Comparison of ENCODE assay signal across 8 cellular contexts in genomic region chr17:17819561-17819995, GRCh38. TPM values are rescaled to one million over a fixed set of nuclear protein-coding genes. Genes with fewer than 3 reads are reported as not detected.
A peak's percentile ranks its signal among the peaks of the same experiment; 100 is the strongest.
DNase-seq lines count a peak whose midpoint lies in the region; ATAC-seq and TF ChIP-seq lines count a peak whose summit lies in the region.

No MANE protein-coding gene starts in this region.

- no peaks in the 10 kb centered on the region for H3K9me3 Mint-ChIP-seq in activated CD4-positive, alpha-beta T cell treated with anti-CD3 and anti-CD28 coated beads for 36 hours (ENCODE audit: low read depth)
- H3K9me3 Mint-ChIP-seq in naive thymus-derived CD8-positive, alpha-beta T cell, result no peaks in the 10 kb centered on the region
- H3K9me3 Mint-ChIP-seq in type B pancreatic cell, result no peaks in the 10 kb centered on the region

- POLR2A ChIA-PET in activated CD4-positive, alpha-beta T cell treated with anti-CD3 and anti-CD28 coated beads for 36 hours (lab: Charles Lee), result interaction anchor here (1.1 to 2.1 kb wide), 2 partner anchors 17 to 20 kb away, joined by 3 to 10 read pairs; partner anchors contain the start of gene SREBF1
- POLR2A ChIA-PET in naive thymus-derived CD8-positive, alpha-beta T cell (lab: Charles Lee), result interaction anchor here (0.7 to 11.8 kb wide), 4 partner anchors 16 to 127 kb away, joined by 3 to 166 read pairs (median 11); partner anchors contain the start of gene SREBF1

- intact Hi-C loops in activated CD4-positive, alpha-beta T cell treated with anti-CD3 and anti-CD28 coated beads for 36 hours (cut with DNase I, micrococcal nuclease), result loop anchor here in 1 of 2 experiments (2.0 kb wide), 1 partner anchor 35 kb away; no protein-coding TSS in a partner anchor

- CTCF ChIA-PET in activated CD4-positive, alpha-beta T cell treated with anti-CD3 and anti-CD28 coated beads for 36 hours (lab: Charles Lee), result interaction anchor here (0.6 to 1.7 kb wide), 4 partner anchors 14 to 478 kb away, joined by 3 to 6 read pairs (median 4); no protein-coding TSS in a partner anchor

- H3K4me1 Mint-ChIP-seq in activated CD4-positive, alpha-beta T cell treated with anti-CD3 and anti-CD28 coated beads for 36 hours, result peaks cover 57% of the 10 kb centered on the region
- H3K4me1 Mint-ChIP-seq in naive thymus-derived CD8-positive, alpha-beta T cell, result peaks cover 35 to 70% (median 58%) of the 10 kb centered on the region in 4 donors
- peaks cover 34% of the 10 kb centered on the region for H3K4me1 Mint-ChIP-seq in type B pancreatic cell (ENCODE audit: unreplicated experiment)

- no peak overlapping the region for H3K4me3 Mint-ChIP-seq in activated CD4-positive, alpha-beta T cell treated with anti-CD3 and anti-CD28 coated beads for 36 hours
- peak overlapping the region; percentile 48 to 83 (median 76) for H3K4me3 Mint-ChIP-seq in naive thymus-derived CD8-positive, alpha-beta T cell
- H3K4me3 Mint-ChIP-seq in type B pancreatic cell, result peak overlapping the region; percentile 64

- peak; percentile 75 for ATAC-seq in activated CD4-positive, alpha-beta T cell treated with anti-CD3 and anti-CD28 coated beads for 36 hours
- peak; percentile 13 to 21 for ATAC-seq in naive thymus-derived CD8-positive, alpha-beta T cell
- ATAC-seq in HG02840 (IDR thresholded peaks at IDR 0.05; ENCODE audit: low FRiP score, unreplicated experiment), result no peak

- no peak overlapping the region for H3K27ac Mint-ChIP-seq in activated CD4-positive, alpha-beta T cell treated with anti-CD3 and anti-CD28 coated beads for 36 hours
- H3K27ac Mint-ChIP-seq in naive thymus-derived CD8-positive, alpha-beta T cell, result peak overlapping the region; percentile 68 to 94 (median 89)
- H3K27ac Mint-ChIP-seq in type B pancreatic cell, result peak overlapping the region; percentile 82

- H3K36me3 Mint-ChIP-seq in activated CD4-positive, alpha-beta T cell treated with anti-CD3 and anti-CD28 coated beads for 36 hours (ENCODE audit: low read depth), result peaks cover 52% of the 10 kb centered on the region
- peaks cover 0 to 48% (median 5%) of the 10 kb centered on the region in 3 donors for H3K36me3 Mint-ChIP-seq in naive thymus-derived CD8-positive, alpha-beta T cell
- no peaks in the 10 kb centered on the region for H3K36me3 Mint-ChIP-seq in type B pancreatic cell

- DNase-seq in Ammon's horn (ENCODE audit: low spot score) (peak; percentile 73), GM19238 (ENCODE audit: insufficient read length, low spot score) (peak; percentile 80), HUDEP-2 (lab: John Stamatoyannopoulos, UW; ENCODE audit: unreplicated experiment in 76 of 76) (peak in 71 of 76 experiments; percentile 18 to 87 (median 72)), dermis blood vessel endothelial cell (peak; percentile 94), type B pancreatic cell (ENCODE audit: extremely low spot score, unreplicated experiment) (no peak)
- DNase-seq in activated CD4-positive, alpha-beta T cell treated with anti-CD3 and anti-CD28 coated beads for 36 hours, result peak; percentile 94
- peak in 4 of 10 donors; percentile 42 to 59 (median 51) for DNase-seq in naive thymus-derived CD8-positive, alpha-beta T cell

- TF ChIP-seq CTCF in type B pancreatic cell (conservative IDR thresholded peaks at IDR 0.05), result no peak

- H3K27me3 Mint-ChIP-seq in activated CD4-positive, alpha-beta T cell treated with anti-CD3 and anti-CD28 coated beads for 36 hours, result no peaks in the 10 kb centered on the region
- no peaks in the 10 kb centered on the region for H3K27me3 Mint-ChIP-seq in naive thymus-derived CD8-positive, alpha-beta T cell
- no peaks in the 10 kb centered on the region for H3K27me3 Mint-ChIP-seq in type B pancreatic cell

RNA-seq across cellular contexts. Expression of gene SREBF1, which starts 17.2 kb away (rescaled TPM):
- total RNA-seq in activated CD4-positive, alpha-beta T cell treated with anti-CD3 and anti-CD28 coated beads for 36 hours, result 10 to 100 TPM; 87.6 to 97.2 TPM
- total RNA-seq in dermis blood vessel endothelial cell, result 28.8 and 71.5 TPM in 2 replicates
- total RNA-seq in naive thymus-derived CD8-positive, alpha-beta T cell, result 10 to 100 TPM; 40.6 to 43.8 TPM
- 10 to 100 TPM; 16.3 to 57.0 (median 44.8) TPM for polyA plus RNA-seq in naive thymus-derived CD8-positive, alpha-beta T cell
- total RNA-seq in type B pancreatic cell (ENCODE audit: low replicate concordance), result 81.2 and 97.0 TPM in 2 replicates
